8 cellular contexts compared by ENCODE assay signal in the genomic region with DNA sequence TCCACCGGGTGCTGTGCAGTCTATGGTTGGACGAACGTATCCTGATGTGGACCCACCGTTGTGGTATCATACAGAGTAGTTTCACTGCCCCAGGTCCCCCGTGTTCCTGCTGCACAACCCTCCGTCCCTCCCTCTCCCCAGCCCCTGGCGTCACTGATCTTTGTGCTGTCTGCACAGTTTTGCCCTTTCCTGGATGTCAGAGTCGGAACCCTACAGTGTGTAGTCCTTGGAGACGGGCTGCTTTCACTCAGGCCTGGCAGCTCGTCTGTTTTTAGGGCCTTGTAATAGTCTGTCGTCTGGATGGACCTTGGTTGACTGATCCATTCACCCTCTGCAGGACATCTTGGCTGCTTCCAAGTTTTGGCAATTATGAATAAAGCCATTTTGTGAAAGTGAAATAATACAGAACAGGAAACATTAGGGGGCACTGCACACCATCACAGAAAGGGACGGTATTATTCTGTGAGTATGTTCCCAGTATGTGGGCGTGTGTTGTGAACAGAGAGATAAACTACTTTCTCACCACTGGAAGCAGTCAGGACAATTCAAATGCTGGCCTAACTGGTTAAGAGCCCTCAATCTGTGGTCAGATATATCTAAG.
DNase-seq lines count a peak whose midpoint lies in the region; ATAC-seq and TF ChIP-seq lines count a peak whose summit lies in the region.
"Not testable (repeated sequence)": the region's sequence is repeated elsewhere in the genome, so short reads cannot be mapped to it uniquely, and the experiment has no call there.

No MANE protein-coding gene starts in this region.

- in situ Hi-C loops in Caki2 (cut with HindIII; ENCODE audit: low pct_unique_long_range_greater_than_20kb, low sequenced_read_pairs): not testable (repeated sequence)

- intact Hi-C loops in activated CD4-positive, alpha-beta memory T cell treated with anti-CD3 and anti-CD28 coated beads for 36 hours (cut with micrococcal nuclease): loop anchor here (1.0 to 5.0 kb wide), 4 partner anchors 17 to 224 kb away; no protein-coding TSS in a partner anchor
- intact Hi-C loops in left cardiac atrium (cut with DNase I): loop anchor here (5.0 to 10.0 kb wide), 4 partner anchors 61 to 224 kb away; partner anchors contain the start of gene SPG7 (in 2 of the 2)

- H3K27me3 Mint-ChIP-seq in activated CD4-positive, alpha-beta memory T cell treated with anti-CD3 and anti-CD28 coated beads for 36 hours; natural killer cell treated with Interleukin-12 subunit alpha and Interleukin-12 subunit beta and Interleukin-15 and Interleukin-18, amount 100 ng/mL, for 72 hours: not testable (repeated sequence)

- H3K9me3 Mint-ChIP-seq in activated CD4-positive, alpha-beta memory T cell treated with anti-CD3 and anti-CD28 coated beads for 36 hours; natural killer cell treated with Interleukin-12 subunit alpha and Interleukin-12 subunit beta and Interleukin-15 and Interleukin-18, amount 100 ng/mL, for 72 hours: not testable (repeated sequence)

- not testable (repeated sequence) for H3K4me3 Mint-ChIP-seq in activated CD4-positive, alpha-beta memory T cell treated with anti-CD3 and anti-CD28 coated beads for 36 hours
- peak overlapping the region; percentile 33 for H3K4me3 Mint-ChIP-seq in natural killer cell treated with Interleukin-12 subunit alpha and Interleukin-12 subunit beta and Interleukin-15 and Interleukin-18, amount 100 ng/mL, for 72 hours

- DNase-seq in Caki2 (ENCODE audit: low read depth) (peak; percentile 48), NCI-H82 (lab: John Stamatoyannopoulos, UW) (peak; percentile 24), cerebellum (ENCODE audit: low spot score) (peak; percentile 80), left cardiac atrium (peak; percentile 44), stromal cell of bone marrow (ENCODE audit: low read depth) (peak; percentile 83)
- not testable (repeated sequence) for DNase-seq in HFF-Myc (ENCODE audit: extremely low read depth, low read depth)
- peak; percentile 53 for DNase-seq in activated CD4-positive, alpha-beta memory T cell treated with anti-CD3 and anti-CD28 coated beads for 36 hours
- peak; percentile 77 for DNase-seq in natural killer cell treated with Interleukin-12 subunit alpha and Interleukin-12 subunit beta and Interleukin-15 and Interleukin-18, amount 100 ng/mL, for 72 hours (ENCODE audit: low spot score)

- peak overlapping the region; percentile 67 for H3K27ac Mint-ChIP-seq in activated CD4-positive, alpha-beta memory T cell treated with anti-CD3 and anti-CD28 coated beads for 36 hours
- H3K27ac Mint-ChIP-seq in natural killer cell treated with Interleukin-12 subunit alpha and Interleukin-12 subunit beta and Interleukin-15 and Interleukin-18, amount 100 ng/mL, for 72 hours: peak overlapping the region; percentile 11 to 57

- peak; percentile 40 for TF ChIP-seq CTCF in HFF-Myc (IDR thresholded peaks at IDR 0.05; ENCODE audit: low read depth, low read length, missing control alignments)

- ATAC-seq in left cardiac atrium: peak; percentile 86 to 87
- ATAC-seq in natural killer cell treated with Interleukin-12 subunit alpha and Interleukin-12 subunit beta and Interleukin-15 and Interleukin-18, amount 100 ng/mL, for 72 hours: peak; percentile 67 to 80

- not testable (repeated sequence) for H3K36me3 Mint-ChIP-seq in activated CD4-positive, alpha-beta memory T cell treated with anti-CD3 and anti-CD28 coated beads for 36 hours; natural killer cell treated with Interleukin-12 subunit alpha and Interleukin-12 subunit beta and Interleukin-15 and Interleukin-18, amount 100 ng/mL, for 72 hours

- not testable (repeated sequence) for H3K4me3 ChIP-seq in HFF-Myc (replicated peaks; ENCODE audit: low read depth, low read length)

- CTCF ChIA-PET in activated CD4-positive, alpha-beta memory T cell treated with anti-CD3 and anti-CD28 coated beads for 36 hours (lab: Charles Lee): interaction anchor here (0.6 to 1.1 kb wide), 3 partner anchors 46 to 175 kb away, joined by 3 to 5 read pairs (median 3); partner anchors contain the start of gene SPG7

- POLR2A ChIA-PET in activated CD4-positive, alpha-beta memory T cell treated with anti-CD3 and anti-CD28 coated beads for 36 hours (lab: Charles Lee): interaction anchor here (1.0 kb wide), 1 partner anchor 81 kb away, joined by 3 read pairs; no protein-coding TSS in a partner anchor

- H3K4me1 Mint-ChIP-seq in activated CD4-positive, alpha-beta memory T cell treated with anti-CD3 and anti-CD28 coated beads for 36 hours (ENCODE audit: low read depth): peaks cover 69% of the 10 kb centered on the region
- peaks cover 50 to 52% of the 10 kb centered on the region in 2 donors for H3K4me1 Mint-ChIP-seq in natural killer cell treated with Interleukin-12 subunit alpha and Interleukin-12 subunit beta and Interleukin-15 and Interleukin-18, amount 100 ng/mL, for 72 hours (ENCODE audit: low read depth in 2 of 2)
